Comparison of ENCODE assay signal across 8 cellular contexts in the genomic region with DNA sequence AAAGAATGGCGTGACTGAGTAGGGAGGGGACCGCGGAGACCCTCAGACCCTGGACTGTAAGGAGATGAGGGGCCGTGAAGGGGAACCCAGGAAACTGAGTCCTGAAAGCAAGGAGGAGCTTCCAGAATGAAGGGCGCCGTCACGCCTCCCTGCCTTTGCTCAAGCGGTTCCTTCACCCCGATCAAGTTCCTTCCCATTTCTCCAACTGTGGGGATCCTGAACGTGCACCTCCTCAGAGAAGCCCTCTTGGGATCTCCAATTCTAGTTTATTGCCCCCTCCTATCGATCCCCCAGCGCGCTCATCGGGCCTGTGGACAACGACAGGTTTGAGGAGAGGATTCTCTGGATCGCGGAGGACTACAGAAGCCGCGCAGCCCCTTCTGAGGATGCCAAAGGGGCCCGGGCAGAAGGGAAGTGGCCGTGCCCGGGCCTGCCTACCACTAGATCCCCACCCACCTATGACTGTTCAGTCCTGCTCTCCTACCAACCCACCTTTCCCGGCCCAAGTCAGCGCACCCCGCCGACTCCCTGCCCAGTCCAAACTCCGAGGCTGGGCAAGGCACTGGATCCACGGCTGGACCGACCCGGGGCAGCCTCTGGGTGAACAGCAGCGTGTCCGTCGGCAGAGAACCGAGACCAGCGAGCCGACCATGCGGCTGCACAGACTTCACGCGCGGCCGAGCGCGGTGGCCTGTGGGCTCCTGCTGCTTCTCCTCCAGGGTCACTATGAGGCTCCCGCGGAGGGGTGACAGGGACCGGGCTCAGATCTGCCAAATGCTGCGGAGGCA. TPM values are rescaled to one million over a fixed set of nuclear protein-coding genes. Genes with fewer than 3 reads are reported as not detected.
A peak's percentile ranks its signal among the peaks of the same experiment; 100 is the strongest.
DNase-seq lines count a peak whose midpoint lies in the region; ATAC-seq, FAIRE-seq and TF ChIP-seq lines count a peak whose summit lies in the region.

No MANE protein-coding gene starts in this region.

- H2AFZ ChIP-seq in K562 (ENCODE audit: low read depth, low read length) (peak overlapping the region; percentile 40; the same call in 1 of the 2 replicates), trophoblast cell (ENCODE audit: insufficient read depth, low read length, poor library complexity) (no peak overlapping the region)

- FAIRE-seq in K562 (lab: Jason Lieb, UNC), result no peak
- no peak for FAIRE-seq in RCC 7860 (lab: Jason Lieb, UNC)

- H3K14ac ChIP-seq in trophoblast cell (ENCODE audit: low read length), result no peak overlapping the region

- H3K4me2 ChIP-seq in K562 (ENCODE audit: insufficient read depth, low read length), result no peak overlapping the region
- H3K4me2 ChIP-seq in trophoblast cell (ENCODE audit: low read length), result no peak overlapping the region

- DNase-seq in activated T-cell treated with anti-CD3 and anti-CD28 coated beads, Interleukin-2, amount 50 U/mL, for 1 hour, result peak; percentile 36
- DNase-seq in activated T-cell treated with anti-CD3 and anti-CD28 coated beads for 4 hours (no peak), K562 (ENCODE audit: extremely low read depth in 1 of 4, low spot score in 3 of 4) (no peak), right lobe of liver (peak; percentile 55 to 68 (median 64)), vagina (ENCODE audit: extremely low spot score in 2 of 2) (no peak), RCC 7860 (ENCODE audit: low spot score) (no peak), trophoblast cell (no peak), SHP77 treated with DMSO at 0.1 percent for 48 hours (lab: John Stamatoyannopoulos, UW) (no peak)

- CTCF ChIA-PET in K562 (lab: Yijun Ruan, JAX; ENCODE audit: low intra/inter-chr PET ratio), result interaction anchor here (0.6 to 2.4 kb wide), 3 partner anchors 153 to 330 kb away, joined by 3 to 9 read pairs (median 6); no protein-coding TSS in a partner anchor

- H4K8ac ChIP-seq in trophoblast cell (ENCODE audit: low read depth, low read length), result no peak overlapping the region

- H3K4me1 ChIP-seq in K562 (replicated peaks in 1 of 2; ENCODE audit: control insufficient read depth in 2 of 2, insufficient read depth in 2 of 2, low read length in 2 of 2) (peaks cover 0 to 16% of the 10 kb centered on the region in 2 experiments; a peak in 1 of 5 replicates), right lobe of liver (peaks cover 0 to 23% (median 11%) of the 10 kb centered on the region in 4 donors), vagina (peaks cover 21% of the 10 kb centered on the region), trophoblast cell (ENCODE audit: control insufficient read depth in 1 of 2, insufficient read depth in 2 of 2, low read length in 2 of 2) (no peaks in the 10 kb centered on the region)

- H3K79me2 ChIP-seq in K562 (ENCODE audit: control insufficient read depth, insufficient read depth, low read length), result no peaks in the 10 kb centered on the region
- H3K79me2 ChIP-seq in trophoblast cell (ENCODE audit: control insufficient read depth, insufficient read depth, low read length, poor library complexity), result no peaks in the 10 kb centered on the region

- no peak overlapping the region for H3K23ac ChIP-seq in trophoblast cell (ENCODE audit: low read length)

- TF ChIP-seq EP300 in K562 (IDR thresholded peaks at IDR 0.05; ENCODE audit: low read length), result no peak

- no peak for TF ChIP-seq RAD21 in K562 (CRISPR knock-in tag; conservative IDR thresholded peaks at IDR 0.05 in 1 of 2, IDR thresholded peaks at IDR 0.05 in 1 of 2)

- H4K91ac ChIP-seq in trophoblast cell (ENCODE audit: low read depth, low read length), result no peak overlapping the region

- no peak overlapping the region for H3K4me3 ChIP-seq in K562
- H3K4me3 ChIP-seq in right lobe of liver, result peak overlapping the region; percentile 36 to 50 (median 49)
- peak overlapping the region; percentile 52 to 69 for H3K4me3 ChIP-seq in vagina
- H3K4me3 ChIP-seq in trophoblast cell (ENCODE audit: low read depth, low read length), result no peak overlapping the region

- BruUV-seq in K562 (replicated peaks; lab: Mats Ljungman, UMichigan), result no TSS peak

- TF ChIP-seq POLR2A in K562 (conservative IDR thresholded peaks at IDR 0.05) (no peak), right lobe of liver (IDR thresholded peaks at IDR 0.05) (no peak), vagina (IDR thresholded peaks at IDR 0.05) (no peak)

- H2BK5ac ChIP-seq in trophoblast cell (ENCODE audit: low read depth, low read length, poor library complexity), result no peak overlapping the region

- H3K36me3 ChIP-seq in K562 (ENCODE audit: control insufficient read depth, insufficient read depth, low read length) (peaks cover 7% of the 10 kb centered on the region; the same call in 1 of the 3 replicates), right lobe of liver (peaks cover 0 to 8% (median 6%) of the 10 kb centered on the region in 4 donors), vagina (peaks cover 0 to 8% of the 10 kb centered on the region in 2 donors), trophoblast cell (ENCODE audit: control insufficient read depth in 1 of 2, insufficient read depth in 2 of 2, low read length in 2 of 2) (peaks cover 7% of the 10 kb centered on the region in 2 experiments)

- TF ChIP-seq CTCF in K562 (IDR thresholded peaks at IDR 0.05 in 2 of 3, conservative IDR thresholded peaks at IDR 0.05 in 1 of 3; ENCODE audit: insufficient read depth in 2 of 3, low read depth in 1 of 3, low read length in 3 of 3) (no peak), right lobe of liver (IDR thresholded peaks at IDR 0.05) (no peak), vagina (IDR thresholded peaks at IDR 0.05) (no peak)

- H4K12ac ChIP-seq in trophoblast cell (ENCODE audit: low read depth, low read length), result no peak overlapping the region

- H4K20me1 ChIP-seq in K562 (replicated peaks; ENCODE audit: control insufficient read depth, insufficient read depth, low read length), result no peaks in the 10 kb centered on the region

- POLR2A ChIA-PET in K562 (lab: Yijun Ruan, JAX), result no interaction called here

- no peak overlapping the region for H2BK120ac ChIP-seq in trophoblast cell (ENCODE audit: insufficient read depth, low read length, poor library complexity)

- in situ Hi-C loops in K562 (cut with MboI), result no loop called here

- H3K27ac ChIP-seq in K562 (ENCODE audit: extremely low read depth, low read depth, low read length) (no peak overlapping the region), right lobe of liver (peak overlapping the region in 2 of 3 donors; percentile 54 to 83), vagina (no peak overlapping the region), trophoblast cell (ENCODE audit: low read depth, low read length) (no peak overlapping the region)

- WGBS in K562 (ENCODE audit: insufficient coverage, low coverage, missing lambda C conversion rate), result 65% methylated on average over 36 of the region's 47 CpGs
- WGBS in right lobe of liver (ENCODE audit: insufficient coverage, low coverage, low lambda C conversion rate, missing lambda C conversion rate), result 6% methylated on average over 12 of the region's 47 CpGs
- WGBS in trophoblast cell (ENCODE audit: extremely low coverage, insufficient coverage, insufficient read length), result no CpG with 5 or more reads among the region's 47 CpGs

- no peaks in the 10 kb centered on the region for H3K9me1 ChIP-seq in K562 (ENCODE audit: control insufficient read depth, insufficient read depth, low read length)

- H3K27me3 ChIP-seq in K562 (ENCODE audit: control insufficient read depth in 2 of 2, insufficient read depth in 2 of 2, low read length in 2 of 2) (no peaks in the 10 kb centered on the region), right lobe of liver (no peaks in the 10 kb centered on the region), vagina (no peaks in the 10 kb centered on the region), trophoblast cell (ENCODE audit: insufficient read depth, low read length) (peaks cover 21% of the 10 kb centered on the region)

- ATAC-seq in K562 (no peak), right lobe of liver (peak; percentile 37 to 52 (median 49))

- H3K4ac ChIP-seq in trophoblast cell (ENCODE audit: low read depth, low read length), result no peak overlapping the region

- H3K9ac ChIP-seq in K562 (ENCODE audit: insufficient read depth in 1 of 2, low read depth in 2 of 2, low read length in 2 of 2), result peak overlapping the region in 1 of 2 experiments; percentile 36; a peak in 1 of 4 replicates
- H3K9ac ChIP-seq in trophoblast cell (ENCODE audit: low read length), result no peak overlapping the region

- H3K79me1 ChIP-seq in trophoblast cell (ENCODE audit: low read length), result no peaks in the 10 kb centered on the region

- no peak overlapping the region for H2BK12ac ChIP-seq in trophoblast cell (ENCODE audit: low read length)

- intact Hi-C loops in K562 (cut with micrococcal nuclease) (loop anchor here (5.0 kb wide), 2 partner anchors 51 to 154 kb away; no protein-coding TSS in a partner anchor), right lobe of liver (cut with DNase I) (no loop called here), vagina (cut with DNase I) (no loop called here)

- peaks cover 2% of the 10 kb centered on the region for H3K9me3 ChIP-seq in K562 (replicated peaks; ENCODE audit: control insufficient read depth, insufficient read depth, low read depth, low read length)
- no peaks in the 10 kb centered on the region for H3K9me3 ChIP-seq in right lobe of liver
- H3K9me3 ChIP-seq in vagina, result no peaks in the 10 kb centered on the region
- H3K9me3 ChIP-seq in trophoblast cell (ENCODE audit: insufficient read depth, low read depth, low read length), result peaks cover 3% of the 10 kb centered on the region

- no peak overlapping the region for H2AK5ac ChIP-seq in trophoblast cell (ENCODE audit: low read length)

- no peak overlapping the region for H3K18ac ChIP-seq in trophoblast cell (ENCODE audit: low read length)

RNA-seq across cellular contexts. Expression of a gene that starts 12.8 kb away (rescaled TPM):
- total RNA-seq in K562 (2011; cell fraction: chromatin; rRNA removed; ENCODE audit: low replicate concordance), result 3.7 and 10.0 TPM in 2 replicates
- 6.3 and 12.5 TPM in 2 replicates for total RNA-seq in K562 (2011; cell fraction: nucleolus; rRNA removed)
- 4.3 and 6.3 TPM in 2 replicates for total RNA-seq in K562 (2011; cell fraction: nucleoplasm; rRNA removed)
- total RNA-seq in K562 (2014; rRNA removed) (0.68 and 2.0 TPM in 2 replicates), K562 (2014; rRNA removed; fragmentation: Illumina TruSeq; extraction: Trizol) (0.61 and 0.65 TPM in 2 replicates), K562 (2015; rRNA removed; fragmentation: Illumina TruSeq; extraction: Trizol) (1.0 and 1.7 TPM in 2 replicates), K562 (2021) (2.2 and 2.8 TPM in 2 replicates), right lobe of liver (10 to 100 TPM; 19.1 to 82.4 (median 35.9) TPM), vagina (0.98 TPM)
- polyA plus RNA-seq in K562 (2011; rRNA removed) (0.60 and 4.4 TPM in 2 replicates), K562 (2014; fragmentation: Illumina TruSeq; extraction: Trizol) (0.98 and 1.2 TPM in 2 replicates), K562 (2014; fragmentation: Nextera tagmentation; extraction: Ambion mirVana) (under 1 TPM; 0.06 TPM), K562 (2014; rRNA removed) (1.3 and 3.1 TPM in 2 replicates)
- 0.57 and 2.3 TPM in 2 replicates for polyA plus RNA-seq in K562 (2011; cell fraction: cytosol; rRNA removed)
- polyA plus RNA-seq in K562 (2011; cell fraction: nucleus; rRNA removed), result 8.2 and 24.8 TPM in 2 replicates
- polyA plus RNA-seq in K562 (2012), result 1.2 and 3.3 TPM in 2 replicates
- polyA minus RNA-seq in K562 (2011; rRNA and poly(A)+ RNA removed), result 1.1 and 2.1 TPM in 2 replicates
- polyA minus RNA-seq in K562 (2011; cell fraction: cytosol; rRNA and poly(A)+ RNA removed), result 2.2 TPM in 1 of 2 replicates, not detected in the other
- 3.6 and 18.4 TPM in 2 replicates for polyA minus RNA-seq in K562 (2011; cell fraction: nucleus; rRNA and poly(A)+ RNA removed)
- 0.17 and 0.26 TPM in 2 replicates for polyA plus RNA-seq in trophoblast cell (2013)

RNA-seq across cellular contexts. Expression of a gene that starts 12.9 kb away (rescaled TPM):
- total RNA-seq in K562 (2011; cell fraction: chromatin; rRNA removed; ENCODE audit: low replicate concordance), result 47.2 and 114 TPM in 2 replicates
- 82.2 and 90.6 TPM in 2 replicates for total RNA-seq in K562 (2011; cell fraction: nucleolus; rRNA removed)
- total RNA-seq in K562 (2011; cell fraction: nucleoplasm; rRNA removed), result 50.4 and 59.2 TPM in 2 replicates
- total RNA-seq in K562 (2014; rRNA removed) (35.0 and 38.1 TPM in 2 replicates), K562 (2014; rRNA removed; fragmentation: Illumina TruSeq; extraction: Trizol) (15.2 and 16.8 TPM in 2 replicates), K562 (2015; rRNA removed; fragmentation: Illumina TruSeq; extraction: Trizol) (23.6 and 24.4 TPM in 2 replicates), K562 (2021) (33.5 and 37.9 TPM in 2 replicates), right lobe of liver (100 to 1,000 TPM; 226 to 357 (median 263) TPM), vagina (55.7 TPM)
- polyA plus RNA-seq in K562 (2011; rRNA removed) (14.0 and 14.1 TPM in 2 replicates), K562 (2014; fragmentation: Illumina TruSeq; extraction: Trizol) (24.9 and 28.4 TPM in 2 replicates), K562 (2014; fragmentation: Nextera tagmentation; extraction: Ambion mirVana) (1 to 10 TPM; 2.2 to 2.4 TPM), K562 (2014; rRNA removed) (27.7 and 28.3 TPM in 2 replicates)
- 14.0 and 32.8 TPM in 2 replicates for polyA plus RNA-seq in K562 (2011; cell fraction: cytosol; rRNA removed)
- 17.8 and 25.2 TPM in 2 replicates for polyA plus RNA-seq in K562 (2011; cell fraction: nucleus; rRNA removed)
- 22.3 and 36.1 TPM in 2 replicates for polyA plus RNA-seq in K562 (2012)
- polyA minus RNA-seq in K562 (2011; rRNA and poly(A)+ RNA removed), result 11.9 and 18.9 TPM in 2 replicates
- polyA minus RNA-seq in K562 (2011; cell fraction: cytosol; rRNA and poly(A)+ RNA removed), result 22.0 and 22.2 TPM in 2 replicates
- 44.2 and 45.3 TPM in 2 replicates for polyA minus RNA-seq in K562 (2011; cell fraction: nucleus; rRNA and poly(A)+ RNA removed)
- polyA plus RNA-seq in trophoblast cell (2013), result 11.5 and 12.3 TPM in 2 replicates

RNA-seq across cellular contexts. Expression of a gene that starts 14.0 kb away (rescaled TPM):
- total RNA-seq in K562 (2011; cell fraction: chromatin; rRNA removed; ENCODE audit: low replicate concordance), result 10.4 and 40.1 TPM in 2 replicates
- total RNA-seq in K562 (2011; cell fraction: nucleolus; rRNA removed), result 65.7 and 75.7 TPM in 2 replicates
- 39.2 and 45.6 TPM in 2 replicates for total RNA-seq in K562 (2011; cell fraction: nucleoplasm; rRNA removed)
- total RNA-seq in K562 (2014; rRNA removed) (147 and 189 TPM in 2 replicates), K562 (2014; rRNA removed; fragmentation: Illumina TruSeq; extraction: Trizol) (57.6 and 86.8 TPM in 2 replicates), K562 (2015; rRNA removed; fragmentation: Illumina TruSeq; extraction: Trizol) (104 and 111 TPM in 2 replicates), K562 (2021) (99.4 and 104 TPM in 2 replicates), right lobe of liver (100 to 1,000 TPM in 2 of 6 experiments, 10 to 100 TPM in 4; 40.6 to 111 (median 47.4) TPM), vagina (105 TPM)
- polyA plus RNA-seq in K562 (2011; rRNA removed) (146 and 161 TPM in 2 replicates), K562 (2014; fragmentation: Illumina TruSeq; extraction: Trizol) (113 and 154 TPM in 2 replicates), K562 (2014; fragmentation: Nextera tagmentation; extraction: Ambion mirVana) (100 to 1,000 TPM; 104 to 122 TPM), K562 (2014; rRNA removed) (182 and 250 TPM in 2 replicates)
- 295 and 471 TPM in 2 replicates for polyA plus RNA-seq in K562 (2011; cell fraction: cytosol; rRNA removed)
- 117 and 133 TPM in 2 replicates for polyA plus RNA-seq in K562 (2011; cell fraction: nucleus; rRNA removed)
- polyA plus RNA-seq in K562 (2012), result 198 and 206 TPM in 2 replicates
- polyA minus RNA-seq in K562 (2011; rRNA and poly(A)+ RNA removed), result 67.2 and 95.6 TPM in 2 replicates
- polyA minus RNA-seq in K562 (2011; cell fraction: cytosol; rRNA and poly(A)+ RNA removed), result 68.9 and 80.4 TPM in 2 replicates
- 16.6 and 19.4 TPM in 2 replicates for polyA minus RNA-seq in K562 (2011; cell fraction: nucleus; rRNA and poly(A)+ RNA removed)
- polyA plus RNA-seq in trophoblast cell (2013), result 77.2 and 77.9 TPM in 2 replicates

RNA-seq across cellular contexts. Expression of a gene that starts 22.9 kb away (rescaled TPM):
- total RNA-seq in K562 (2011; cell fraction: chromatin; rRNA removed; ENCODE audit: low replicate concordance), result not detected in 2 replicates
- total RNA-seq in K562 (2011; cell fraction: nucleolus; rRNA removed), result 0.79 and 1.2 TPM in 2 replicates
- 0.44 TPM in 1 of 2 replicates, not detected in the other for total RNA-seq in K562 (2011; cell fraction: nucleoplasm; rRNA removed)
- total RNA-seq in K562 (2014; rRNA removed), result 0.09 and 0.12 TPM in 2 replicates
- total RNA-seq in K562 (2014; rRNA removed; fragmentation: Illumina TruSeq; extraction: Trizol), result not detected in 2 replicates
- total RNA-seq in K562 (2015; rRNA removed; fragmentation: Illumina TruSeq; extraction: Trizol), result not detected in 2 replicates
- total RNA-seq in K562 (2021), result 0.13 and 0.16 TPM in 2 replicates
- 0.05 and 0.20 TPM in 2 replicates for polyA plus RNA-seq in K562 (2011; rRNA removed)
- 0.28 and 0.65 TPM in 2 replicates for polyA plus RNA-seq in K562 (2011; cell fraction: cytosol; rRNA removed)
- 0.20 and 0.71 TPM in 2 replicates for polyA plus RNA-seq in K562 (2011; cell fraction: nucleus; rRNA removed)
- 0.12 and 1.1 TPM in 2 replicates for polyA plus RNA-seq in K562 (2012)
- polyA plus RNA-seq in K562 (2014; fragmentation: Illumina TruSeq; extraction: Trizol), result not detected in 2 replicates
- not detected for polyA plus RNA-seq in K562 (2014; fragmentation: Nextera tagmentation; extraction: Ambion mirVana)
- polyA plus RNA-seq in K562 (2014; rRNA removed), result 0.12 TPM in 1 of 2 replicates, not detected in the other
- polyA minus RNA-seq in K562 (2011; rRNA and poly(A)+ RNA removed), result 0.14 TPM in 1 of 2 replicates, not detected in the other
- 0.95 TPM in 1 of 2 replicates, not detected in the other for polyA minus RNA-seq in K562 (2011; cell fraction: cytosol; rRNA and poly(A)+ RNA removed)
- polyA minus RNA-seq in K562 (2011; cell fraction: nucleus; rRNA and poly(A)+ RNA removed), result 0.22 TPM in 1 of 2 replicates, not detected in the other
- 1 to 10 TPM in 3 of 6 experiments, under 1 TPM in 2, not detected in 1; 0.51 to 7.7 (median 3.0) TPM for total RNA-seq in right lobe of liver
- total RNA-seq in vagina, result 49.1 TPM
- 0.94 and 0.96 TPM in 2 replicates for polyA plus RNA-seq in trophoblast cell (2013)

RNA-seq across cellular contexts. Expression of a gene that starts 29.5 kb away (rescaled TPM):
- total RNA-seq in K562 (2011; cell fraction: chromatin; rRNA removed; ENCODE audit: low replicate concordance), result not detected in 2 replicates
- total RNA-seq in K562 (2011; cell fraction: nucleolus; rRNA removed), result not detected in 2 replicates
- total RNA-seq in K562 (2011; cell fraction: nucleoplasm; rRNA removed), result not detected in 2 replicates
- not detected in 2 replicates for total RNA-seq in K562 (2014; rRNA removed)
- total RNA-seq in K562 (2014; rRNA removed; fragmentation: Illumina TruSeq; extraction: Trizol), result not detected in 2 replicates
- total RNA-seq in K562 (2015; rRNA removed; fragmentation: Illumina TruSeq; extraction: Trizol), result not detected in 2 replicates
- not detected in 2 replicates for total RNA-seq in K562 (2021)
- polyA plus RNA-seq in K562 (2011; rRNA removed), result not detected in 2 replicates
- not detected in 2 replicates for polyA plus RNA-seq in K562 (2011; cell fraction: cytosol; rRNA removed)
- polyA plus RNA-seq in K562 (2011; cell fraction: nucleus; rRNA removed), result not detected in 2 replicates
- polyA plus RNA-seq in K562 (2012), result not detected in 2 replicates
- not detected in 2 replicates for polyA plus RNA-seq in K562 (2014; fragmentation: Illumina TruSeq; extraction: Trizol)
- not detected for polyA plus RNA-seq in K562 (2014; fragmentation: Nextera tagmentation; extraction: Ambion mirVana)
- polyA plus RNA-seq in K562 (2014; rRNA removed), result not detected in 2 replicates
- polyA minus RNA-seq in K562 (2011; rRNA and poly(A)+ RNA removed), result not detected in 2 replicates
- polyA minus RNA-seq in K562 (2011; cell fraction: cytosol; rRNA and poly(A)+ RNA removed), result not detected in 2 replicates
- polyA minus RNA-seq in K562 (2011; cell fraction: nucleus; rRNA and poly(A)+ RNA removed), result not detected in 2 replicates
- total RNA-seq in right lobe of liver, result under 1 TPM in 4 of 6 experiments, not detected in 2; 0.07 to 0.47 (median 0.22) TPM
- total RNA-seq in vagina, result 0.25 TPM
- polyA plus RNA-seq in trophoblast cell (2013), result 0.04 TPM in 2 replicates

Comparison
In these comparisons a context has a peak if more than half of its experiments do, and no peak if none do; other contexts are left out.
1. DNase-seq: peak in activated T-cell treated with anti-CD3 and anti-CD28 coated beads, Interleukin-2, amount 50 U/mL, for 1 hour (single experiment) and right lobe of liver (3 of 3); none in activated T-cell treated with anti-CD3 and anti-CD28 coated beads for 4 hours (single experiment), K562 (0 of 4), vagina (0 of 2), RCC 7860 (single experiment), trophoblast cell (0 of 2) and SHP77 treated with DMSO at 0.1 percent for 48 hours (single experiment).
2. H3K27ac ChIP-seq: peak in right lobe of liver (2 of 3); none in K562 (single experiment), vagina (single experiment) and trophoblast cell (single experiment).
3. H3K4me3 ChIP-seq: peak in right lobe of liver (3 of 3) and vagina (2 of 2); none in K562 (single experiment) and trophoblast cell (single experiment).